ENCODE assay signal across 1 cellular context in genomic region chr5:134537297-134537696, GRCh38.
TF ChIP-seq lines count a peak whose summit lies in the region.

No MANE protein-coding gene starts in this region.

TF ChIP-seq in H1, 55 proteins besides CTCF, POLR2A, EP300 and RAD21:
- TF ChIP-seq CEBPB (IDR thresholded peaks at IDR 0.05; ENCODE audit: low read depth, low read length) (no peak), RNF2 (IDR thresholded peaks at IDR 0.05; ENCODE audit: borderline replicate concordance, low read depth, low read length, missing control alignments, poor library complexity, severe bottlenecking) (no peak), RFX5 (IDR thresholded peaks at IDR 0.05; ENCODE audit: borderline replicate concordance, low read depth, low read length) (no peak), CHD2 (IDR thresholded peaks at IDR 0.05; ENCODE audit: low read length) (no peak)
- TF ChIP-seq, protein P1, sequence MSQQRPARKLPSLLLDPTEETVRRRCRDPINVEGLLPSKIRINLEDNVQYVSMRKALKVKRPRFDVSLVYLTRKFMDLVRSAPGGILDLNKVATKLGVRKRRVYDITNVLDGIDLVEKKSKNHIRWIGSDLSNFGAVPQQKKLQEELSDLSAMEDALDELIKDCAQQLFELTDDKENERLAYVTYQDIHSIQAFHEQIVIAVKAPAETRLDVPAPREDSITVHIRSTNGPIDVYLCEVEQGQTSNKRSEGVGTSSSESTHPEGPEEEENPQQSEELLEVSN (IDR thresholded peaks at IDR 0.05), result no peak
